17 cellular contexts compared by ENCODE assay signal in the genomic region with DNA sequence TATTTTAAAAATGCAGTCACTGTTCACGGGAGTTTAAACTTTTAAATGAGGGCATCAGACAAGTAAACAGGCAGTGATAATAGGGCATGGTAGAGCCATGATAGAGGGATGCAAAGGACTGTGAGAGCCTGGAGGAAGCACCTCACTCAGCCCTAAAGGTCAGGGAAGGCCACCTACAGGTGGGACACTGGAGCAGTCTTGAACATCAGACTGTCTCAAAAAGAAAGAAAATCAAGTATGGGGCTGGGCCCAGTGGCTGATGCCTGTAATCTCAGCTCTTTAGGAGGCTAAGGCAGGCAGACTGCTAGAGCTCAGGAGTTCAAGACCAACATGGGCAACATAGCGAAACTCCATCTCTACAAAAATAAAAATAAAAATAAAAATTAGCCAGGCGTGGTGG. TPM values are rescaled to one million over a fixed set of nuclear protein-coding genes. Genes with fewer than 3 reads are reported as not detected.
DNase-seq lines count a peak whose midpoint lies in the region; ATAC-seq and TF ChIP-seq lines count a peak whose summit lies in the region.
"Had no signal": no experiment of that assay in that cellular context is flagged by ENCODE, and none has a peak within 500 bp of the region (broad histone marks: within the 10 kb centered on the region; RNA-seq: fewer than 3 reads in every experiment).

No MANE protein-coding gene starts in this region.

- no peaks in the 10 kb centered on the region for H3K36me3 ChIP-seq in endodermal cell (ENCODE audit: control insufficient read depth, insufficient read depth, low read length)
- H3K36me3 ChIP-seq in esophagus squamous epithelium: no peaks in the 10 kb centered on the region
- no peaks in the 10 kb centered on the region for H3K36me3 ChIP-seq in psoas muscle (ENCODE audit: insufficient read depth in 1 of 2, low read depth in 1 of 2)
- H3K36me3 ChIP-seq: Peyer's patch had no signal

- TF ChIP-seq CTCF in GM12865 (IDR thresholded peaks at IDR 0.05; ENCODE audit: insufficient read depth, low read depth, low read length, missing control alignments): no peak
- TF ChIP-seq CTCF in endodermal cell (conservative IDR thresholded peaks at IDR 0.05): peak; percentile 52
- no peak for TF ChIP-seq CTCF in esophagus squamous epithelium (IDR thresholded peaks at IDR 0.05)
- no peak for TF ChIP-seq CTCF in type B pancreatic cell (conservative IDR thresholded peaks at IDR 0.05)
- no peak for TF ChIP-seq CTCF in psoas muscle (IDR thresholded peaks at IDR 0.05)

- DNase-seq in ELF-1 (ENCODE audit: low read depth, low spot score): peak; percentile 24
- peak; percentile 42 for DNase-seq in GM12865 (ENCODE audit: low read depth)
- peak; percentile 11 for DNase-seq in NAMALWA (ENCODE audit: low spot score)
- DNase-seq in endodermal cell: peak; percentile 67
- DNase-seq in esophagus squamous epithelium (lab: John Stamatoyannopoulos, UW): no peak
- DNase-seq in type B pancreatic cell (ENCODE audit: extremely low spot score, unreplicated experiment): no peak
- DNase-seq in psoas muscle: no peak
- DNase-seq: CD4-positive, alpha-beta memory T cell; HFFc6; IMR-90; NCI-H1930; NCI-H2171; NCI-H748 treated with DMSO at 0.1 percent for 48 hours; Peyer's patch; Right ventricle myocardium superior had no signal

- H3K27ac ChIP-seq in endodermal cell (ENCODE audit: low read depth, low read length) (no peak overlapping the region), esophagus squamous epithelium (no peak overlapping the region), psoas muscle (no peak overlapping the region)
- H3K27ac ChIP-seq: Peyer's patch, SK-N-MC had no signal

- H3K27me3 ChIP-seq in endodermal cell (ENCODE audit: control insufficient read depth, insufficient read depth, low read length, poor library complexity, severe bottlenecking) (no peaks in the 10 kb centered on the region), esophagus squamous epithelium (no peaks in the 10 kb centered on the region), psoas muscle (ENCODE audit: insufficient read depth in 3 of 3, low read length in 2 of 3) (no peaks in the 10 kb centered on the region)
- H3K27me3 ChIP-seq: Peyer's patch had no signal

- peaks cover 3% of the 10 kb centered on the region for H3K9me3 Mint-ChIP-seq in endodermal cell
- no peaks in the 10 kb centered on the region for H3K9me3 Mint-ChIP-seq in type B pancreatic cell
- H3K9me3 Mint-ChIP-seq: CD4-positive, alpha-beta memory T cell; HFFc6 had no signal

- intact Hi-C loops in esophagus squamous epithelium (cut with DNase I) (no loop called here), psoas muscle (cut with DNase I) (loop anchor here in 1 of 2 donors (5.0 kb wide), 1 partner anchor 43 kb away; no protein-coding TSS in a partner anchor)

- H3K4me1 ChIP-seq in endodermal cell (ENCODE audit: control insufficient read depth, insufficient read depth, low read length): no peaks in the 10 kb centered on the region
- peaks cover 0 to 18% (median 10%) of the 10 kb centered on the region in 3 donors for H3K4me1 ChIP-seq in esophagus squamous epithelium
- peaks cover 14% of the 10 kb centered on the region for H3K4me1 ChIP-seq in psoas muscle

- H3K4me3 Mint-ChIP-seq in endodermal cell (no peak overlapping the region), type B pancreatic cell (no peak overlapping the region)
- H3K4me3 Mint-ChIP-seq: CD4-positive, alpha-beta memory T cell; HFFc6 had no signal

- no peak overlapping the region for H3K9ac ChIP-seq in endodermal cell (ENCODE audit: extremely low read depth, low read length, poor library complexity, severe bottlenecking)

- H3K36me3 Mint-ChIP-seq in endodermal cell (ENCODE audit: low read depth) (no peaks in the 10 kb centered on the region), type B pancreatic cell (no peaks in the 10 kb centered on the region)
- H3K36me3 Mint-ChIP-seq: CD4-positive, alpha-beta memory T cell had no signal

- no peaks in the 10 kb centered on the region for H3K9me3 ChIP-seq in endodermal cell (ENCODE audit: control insufficient read depth, low read length)
- H3K9me3 ChIP-seq in esophagus squamous epithelium: no peaks in the 10 kb centered on the region
- H3K9me3 ChIP-seq in psoas muscle: no peaks in the 10 kb centered on the region
- H3K9me3 ChIP-seq: Peyer's patch had no signal

- H3K27me3 Mint-ChIP-seq in endodermal cell (ENCODE audit: insufficient read depth): no peaks in the 10 kb centered on the region
- H3K27me3 Mint-ChIP-seq in type B pancreatic cell: no peaks in the 10 kb centered on the region

- H3K27ac Mint-ChIP-seq in endodermal cell: no peak overlapping the region
- no peak overlapping the region for H3K27ac Mint-ChIP-seq in type B pancreatic cell
- H3K27ac Mint-ChIP-seq: CD4-positive, alpha-beta memory T cell; HFFc6 had no signal

- H3K4me3 ChIP-seq in GM12865 (ENCODE audit: low read depth, low read length) (no peak overlapping the region), endodermal cell (ENCODE audit: low read length) (no peak overlapping the region), esophagus squamous epithelium (no peak overlapping the region), psoas muscle (no peak overlapping the region)
- H3K4me3 ChIP-seq: GM12878, Peyer's patch, SK-N-MC had no signal

- H3K4me1 Mint-ChIP-seq in endodermal cell (peaks cover 1% of the 10 kb centered on the region), type B pancreatic cell (ENCODE audit: unreplicated experiment) (peaks cover 5% of the 10 kb centered on the region)

- WGBS in endodermal cell (ENCODE audit: insufficient coverage in 1 of 2, insufficient read length in 1 of 2), 2 experiments: 87 to 96% methylated on average over 2 to 3 of the region's 3 CpGs
- 83 to 85% methylated on average over 3 of the region's 3 CpGs for WGBS in esophagus squamous epithelium, 2 donors
- WGBS in psoas muscle, 3 donors: 87 to 92% (median 90%) methylated on average over 3 of the region's 3 CpGs

- no peak for ATAC-seq in psoas muscle
- ATAC-seq: GM12878 had no signal

- TF ChIP-seq POLR2A in esophagus squamous epithelium (IDR thresholded peaks at IDR 0.05): no peak

RNA-seq across cellular contexts. Expression of a gene that starts 31.0 kb away (rescaled TPM):
- 10 to 100 TPM; 20.8 to 24.2 TPM for total RNA-seq in endodermal cell
- 16.9 TPM for polyA plus RNA-seq in endodermal cell (2013, experiment 1 of 2)
- polyA plus RNA-seq in endodermal cell (2013, experiment 2 of 2): 15.0 TPM
- 10 to 100 TPM; 18.8 to 32.4 (median 22.3) TPM for total RNA-seq in esophagus squamous epithelium
- 17.5 and 24.5 TPM in 2 replicates for total RNA-seq in type B pancreatic cell (ENCODE audit: low replicate concordance)
- 10 to 100 TPM; 15.7 to 50.1 (median 37.7) TPM for total RNA-seq in psoas muscle
- 10 to 100 TPM; 23.6 to 31.9 (median 26.7) TPM for polyA plus RNA-seq in psoas muscle

RNA-seq across cellular contexts. Expression of a gene that starts 52.9 kb away (rescaled TPM):
- total RNA-seq in endodermal cell (100 to 1,000 TPM; 379 to 396 TPM), esophagus squamous epithelium (10 to 100 TPM; 61.7 to 91.2 (median 78.0) TPM), type B pancreatic cell (ENCODE audit: low replicate concordance) (221 and 279 TPM in 2 replicates), psoas muscle (100 to 1,000 TPM; 150 to 287 (median 183) TPM)
- polyA plus RNA-seq in endodermal cell (2013, experiment 1 of 2): 222 TPM
- 219 TPM for polyA plus RNA-seq in endodermal cell (2013, experiment 2 of 2)
- polyA plus RNA-seq in psoas muscle: 10 to 100 TPM; 46.4 to 80.5 (median 76.5) TPM

Comparison
In these comparisons a context has a peak if more than half of its experiments do, and no peak if none do; other contexts are left out.
1. DNase-seq: peak in ELF-1 (single experiment), GM12865 (single experiment), NAMALWA (single experiment) and endodermal cell (single experiment); none in esophagus squamous epithelium (single experiment), type B pancreatic cell (single experiment) and psoas muscle (0 of 2).